12 cellular contexts compared by ENCODE assay signal in the genomic region with DNA sequence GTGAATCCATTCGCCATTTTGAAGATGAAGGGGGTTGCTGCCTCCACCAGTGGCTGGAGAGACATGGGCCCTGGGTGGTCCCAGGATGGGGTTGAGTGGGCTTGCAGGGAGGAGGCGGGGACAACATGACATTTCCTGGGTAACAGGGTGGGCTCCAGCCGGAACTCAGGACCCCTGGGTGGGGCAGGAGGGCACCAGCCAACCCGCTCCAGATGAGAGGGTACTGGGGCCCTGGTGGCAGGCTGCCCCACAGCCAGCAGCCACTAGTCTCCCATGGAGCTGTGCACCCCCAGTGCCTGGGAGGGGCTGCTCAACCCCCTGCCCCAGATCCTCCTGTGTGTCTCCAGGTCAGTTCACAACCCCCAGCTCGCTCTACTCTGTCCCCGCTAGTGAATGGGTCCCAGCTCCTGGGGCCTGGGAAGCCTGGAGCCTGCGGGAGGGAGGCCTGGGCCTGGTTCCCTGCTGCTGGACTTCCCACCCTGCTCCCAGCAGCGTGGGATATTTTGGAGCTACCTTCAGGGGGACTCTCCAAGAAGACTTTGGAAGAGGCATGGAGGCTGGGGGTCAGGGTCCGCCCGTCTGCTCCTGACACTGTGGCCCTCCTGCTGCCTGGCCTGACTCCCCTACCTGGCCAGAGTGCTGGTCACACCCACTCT. TPM values are rescaled to one million over a fixed set of nuclear protein-coding genes. Genes with fewer than 3 reads are reported as not detected.
DNase-seq lines count a peak whose midpoint lies in the region; TF ChIP-seq lines count a peak whose summit lies in the region.
"Had no signal": no experiment of that assay in that cellular context is flagged by ENCODE, and none has a peak within 500 bp of the region (broad histone marks: within the 10 kb centered on the region; RNA-seq: fewer than 3 reads in every experiment).

No MANE protein-coding gene starts in this region.

- no peak overlapping the region for H4K8ac ChIP-seq in neuronal stem cell (ENCODE audit: low read depth, low read length)

- no peak overlapping the region for H3K14ac ChIP-seq in neuronal stem cell (ENCODE audit: low read length)

- no peak for TF ChIP-seq POLR2A in adrenal gland (IDR thresholded peaks at IDR 0.05)

- H3K27ac ChIP-seq in HEK293 (ENCODE audit: extremely low read depth, low read depth, low read length) (no peak overlapping the region), adrenal gland (no peak overlapping the region), neuronal stem cell (replicated peaks; ENCODE audit: low read length) (no peak overlapping the region), substantia nigra (ENCODE audit: low read depth, low read length, poor library complexity, severe bottlenecking) (no peak overlapping the region)
- H3K27ac ChIP-seq: heart left ventricle, PC-9 had no signal

- H2BK120ac ChIP-seq in neuronal stem cell (ENCODE audit: low read depth, low read length): no peak overlapping the region

- no peaks in the 10 kb centered on the region for H3K36me3 Mint-ChIP-seq in CD14-positive monocyte

- H3K4ac ChIP-seq in neuronal stem cell (ENCODE audit: low read length): no peak overlapping the region

- H3K27me3 Mint-ChIP-seq in CD14-positive monocyte (ENCODE audit: low read depth in 3 of 3): peaks cover 16 to 41% (median 22%) of the 10 kb centered on the region in 3 donors

- no peak overlapping the region for H2AK5ac ChIP-seq in neuronal stem cell (ENCODE audit: low read depth, low read length)

- CTCF ChIA-PET in HEK293 (lab: Yijun Ruan, JAX): interaction anchor here (1.1 kb wide), 1 partner anchor 69 kb away, joined by 4 read pairs; no protein-coding TSS in a partner anchor

- H3K9me3 Mint-ChIP-seq in CD14-positive monocyte: peaks cover 0 to 6% (median 0%) of the 10 kb centered on the region in 7 donors

- POLR2A ChIA-PET in HEK293 (lab: Yijun Ruan, JAX): no interaction called here

- H2AFZ ChIP-seq in neuronal stem cell (ENCODE audit: low read length): no peak overlapping the region
- H2AFZ ChIP-seq: PC-9 had no signal

- no peak overlapping the region for H3K9ac ChIP-seq in neuronal stem cell (ENCODE audit: low read depth, low read length, poor library complexity)

- peaks cover 3% of the 10 kb centered on the region; the same call in 1 of the 2 replicates for H3K9me3 ChIP-seq in HEK293 (ENCODE audit: control insufficient read depth, insufficient read depth, low read depth, low read length)
- no peaks in the 10 kb centered on the region for H3K9me3 ChIP-seq in adrenal gland (replicated peaks in 1 of 3)
- H3K9me3 ChIP-seq in neuronal stem cell (replicated peaks in 1 of 2; ENCODE audit: control insufficient read depth in 2 of 2, insufficient read depth in 1 of 2, low read depth in 1 of 2, low read length in 2 of 2): peaks cover 0 to 7% of the 10 kb centered on the region in 2 donors

- no peaks in the 10 kb centered on the region for H3K79me1 ChIP-seq in neuronal stem cell (ENCODE audit: low read depth, low read length)

- WGBS in adrenal gland, 4 donors: 91 to 97% (median 97%) methylated on average over 3 to 10 of the region's 10 CpGs
- no CpG with 5 or more reads among the region's 10 CpGs for WGBS in neuronal stem cell (ENCODE audit: extremely low coverage in 2 of 2, insufficient read length in 2 of 2, insufficient replicate concordance in 1 of 2), 2 donors

- H2BK12ac ChIP-seq in neuronal stem cell (ENCODE audit: low read length): no peak overlapping the region

- intact Hi-C loops in CD14-positive monocyte (cut with micrococcal nuclease): no loop called here
- intact Hi-C loops in adrenal gland (cut with DNase I): no loop called here

- H2BK15ac ChIP-seq in neuronal stem cell (ENCODE audit: low read length): no peak overlapping the region

- H3K27me3 ChIP-seq in adrenal gland (no peaks in the 10 kb centered on the region), neuronal stem cell (ENCODE audit: control insufficient read depth in 3 of 3, insufficient read depth in 3 of 3, low read depth in 1 of 3, low read length in 3 of 3) (peaks cover 0 to 33% (median 20%) of the 10 kb centered on the region in 3 experiments)

- H3K4me2 ChIP-seq in neuronal stem cell (ENCODE audit: insufficient read depth, low read length, poor library complexity, severe bottlenecking): peak overlapping the region; percentile 3
- H3K4me2 ChIP-seq: PC-9 had no signal

- peak; percentile 30 for DNase-seq in CD14-positive monocyte (ENCODE audit: low spot score)
- peak in 5 of 7 donors; percentile 7 to 21 (median 10) for DNase-seq in adrenal gland
- DNase-seq in neuronal stem cell (ENCODE audit: low spot score): no peak
- no peak for DNase-seq in occipital lobe (lab: John Stamatoyannopoulos, UW)
- no peak for DNase-seq in substantia nigra (lab: John Stamatoyannopoulos, UW)
- no peak for DNase-seq in stimulated activated naive CD4-positive, alpha-beta T cell (lab: John Stamatoyannopoulos, UW)
- DNase-seq: effector CD4-positive, alpha-beta T cell; Karpas-422; midbrain had no signal

- no peak overlapping the region for H4K91ac ChIP-seq in neuronal stem cell (ENCODE audit: low read depth, low read length, poor library complexity)

- H3K36me3 ChIP-seq in HEK293 (ENCODE audit: control insufficient read depth in 2 of 2, insufficient read depth in 1 of 2, low read length in 2 of 2): no peaks in the 10 kb centered on the region
- no peaks in the 10 kb centered on the region for H3K36me3 ChIP-seq in adrenal gland (replicated peaks in 1 of 2)
- H3K36me3 ChIP-seq in neuronal stem cell (replicated peaks in 1 of 2; ENCODE audit: control insufficient read depth in 2 of 2, insufficient read depth in 2 of 2, low read length in 2 of 2): no peaks in the 10 kb centered on the region
- H3K36me3 ChIP-seq: heart left ventricle had no signal

- H3K4me1 ChIP-seq in HEK293 (ENCODE audit: control insufficient read depth, insufficient read depth, low read length) (peaks cover 18% of the 10 kb centered on the region), adrenal gland (replicated peaks in 1 of 2) (peaks cover 0 to 5% of the 10 kb centered on the region in 2 donors), neuronal stem cell (ENCODE audit: control insufficient read depth in 2 of 2, insufficient read depth in 1 of 2, low read depth in 1 of 2, low read length in 2 of 2) (peaks cover 6 to 15% of the 10 kb centered on the region in 2 donors)

- no peak overlapping the region for H3K4me3 ChIP-seq in HEK293 (ENCODE audit: low read depth, low read length)
- H3K4me3 ChIP-seq in adrenal gland: no peak overlapping the region
- no peak overlapping the region for H3K4me3 ChIP-seq in neuronal stem cell (ENCODE audit: low read length in 2 of 2)
- H3K4me3 ChIP-seq: heart left ventricle, PC-9 had no signal

- H2BK5ac ChIP-seq in neuronal stem cell (ENCODE audit: low read length): no peak overlapping the region

- peak overlapping the region; percentile 12 for H3K18ac ChIP-seq in neuronal stem cell (ENCODE audit: low read length)

- no peaks in the 10 kb centered on the region for H3K4me1 Mint-ChIP-seq in CD14-positive monocyte

- H3K4me3 Mint-ChIP-seq in CD14-positive monocyte: no peak overlapping the region

- TF ChIP-seq CTCF in CD14-positive monocyte (IDR thresholded peaks at IDR 0.05): no peak
- TF ChIP-seq CTCF in HEK293 (tag by site-specific recombination; IDR thresholded peaks at IDR 0.05): no peak
- TF ChIP-seq CTCF in adrenal gland (IDR thresholded peaks at IDR 0.05): no peak

- no peak overlapping the region for H3K27ac Mint-ChIP-seq in CD14-positive monocyte

- peak overlapping the region; percentile 65 for H3K23ac ChIP-seq in neuronal stem cell (ENCODE audit: low read depth, low read length, poor library complexity)

TF ChIP-seq in HEK293, 187 proteins besides CTCF, POLR2A, EP300 and RAD21:
- TF ChIP-seq ZIC2 (tag by site-specific recombination; IDR thresholded peaks at IDR 0.05) (peak; percentile 40; the same call in 1 of the 2 replicates), ZNF341 (tag by site-specific recombination; IDR thresholded peaks at IDR 0.05; ENCODE audit: low read depth) (no peak)

RNA-seq across cellular contexts. Expression of a gene that starts 55.9 kb away (rescaled TPM):
- polyA plus RNA-seq in CD14-positive monocyte: under 1 TPM in 1 of 2 donors, not detected in 1; 0.15 TPM
- 1 to 10 TPM in 4 of 8 donors, under 1 TPM in 4; 0.17 to 2.9 (median 0.99) TPM for total RNA-seq in adrenal gland
- 1 to 10 TPM in 1 of 3 donors, under 1 TPM in 2; 0.55 to 1.6 (median 0.88) TPM for polyA plus RNA-seq in adrenal gland
- polyA plus RNA-seq in neuronal stem cell (2013, experiment 1 of 2): 0.26 TPM
- polyA plus RNA-seq in neuronal stem cell (2013, experiment 2 of 2): 0.28 TPM
- total RNA-seq in occipital lobe: 1.4 TPM

Comparison
In these comparisons a context has a peak if more than half of its experiments do, and no peak if none do; other contexts are left out.
1. DNase-seq: peak in CD14-positive monocyte (single experiment) and adrenal gland (5 of 7); none in neuronal stem cell (single experiment), occipital lobe (single experiment), substantia nigra (0 of 49) and stimulated activated naive CD4-positive, alpha-beta T cell (0 of 6).